In genomic region chr11:63813563-63814382, GRCh38 we compare ENCODE assay signal across 8 cellular contexts. TPM values are rescaled to one million over a fixed set of nuclear protein-coding genes. Genes with fewer than 3 reads are reported as not detected.
DNase-seq lines count a peak whose midpoint lies in the region; ATAC-seq and TF ChIP-seq lines count a peak whose summit lies in the region.

No MANE protein-coding gene starts in this region.

- H3K27me3 ChIP-seq in Panc1 (ENCODE audit: control insufficient read depth, insufficient read depth, low read length) (no peaks in the 10 kb centered on the region), adrenal gland (no peaks in the 10 kb centered on the region), heart left ventricle (no peaks in the 10 kb centered on the region), parathyroid adenoma (ENCODE audit: control insufficient read depth, insufficient read depth, low read length) (no peaks in the 10 kb centered on the region)

- H3K79me2 ChIP-seq in parathyroid adenoma = no peaks in the 10 kb centered on the region

- TF ChIP-seq POLR2A in adrenal gland (IDR thresholded peaks at IDR 0.05) = no peak
- TF ChIP-seq POLR2A in heart left ventricle (IDR thresholded peaks at IDR 0.05) = no peak

- TF ChIP-seq CTCF in C4-2B (conservative IDR thresholded peaks at IDR 0.05) (no peak), Panc1 (IDR thresholded peaks at IDR 0.05) (no peak), adrenal gland (IDR thresholded peaks at IDR 0.05) (no peak), heart left ventricle (IDR thresholded peaks at IDR 0.05) (peak in 1 of 12 donors; percentile 3), parathyroid adenoma (IDR thresholded peaks at IDR 0.05) (no peak)

- CTCF ChIA-PET in Panc1 (lab: Charles Lee) = no interaction called here

- POLR2A ChIA-PET in Panc1 (lab: Charles Lee) = no interaction called here

- H3K4me1 ChIP-seq in Panc1 (ENCODE audit: control insufficient read depth, insufficient read depth, low read length) (peaks cover 14% of the 10 kb centered on the region), adrenal gland (replicated peaks in 1 of 2) (peaks cover 0 to 24% of the 10 kb centered on the region in 2 donors), heart left ventricle (peaks cover 6 to 28% (median 21%) of the 10 kb centered on the region in 12 donors), parathyroid adenoma (peaks cover 3% of the 10 kb centered on the region)

- peaks cover 4% of the 10 kb centered on the region for H3K36me3 ChIP-seq in Panc1 (ENCODE audit: control insufficient read depth, insufficient read depth, low read length)
- H3K36me3 ChIP-seq in adrenal gland (replicated peaks in 1 of 2) = peaks cover 0 to 13% of the 10 kb centered on the region in 2 donors
- H3K36me3 ChIP-seq in heart left ventricle = peaks cover 0 to 24% (median 18%) of the 10 kb centered on the region in 9 donors
- H3K36me3 ChIP-seq in parathyroid adenoma (ENCODE audit: control insufficient read depth, insufficient read depth, low read length) = no peaks in the 10 kb centered on the region

- peak overlapping the region; percentile 60 for H3K4me2 ChIP-seq in parathyroid adenoma (ENCODE audit: low read length)

- 0 to 1% (median 0%) methylated on average over 8 to 70 of the region's 74 CpGs for WGBS in adrenal gland, 4 donors
- WGBS in heart left ventricle, 4 donors = 0 to 1% (median 1%) methylated on average over 53 to 74 of the region's 74 CpGs

- peak overlapping the region; percentile 82 for H3K27ac ChIP-seq in C4-2B
- peak overlapping the region; percentile 78 for H3K27ac ChIP-seq in Panc1 (ENCODE audit: low read length)
- H3K27ac ChIP-seq in adrenal gland = peak overlapping the region in 4 of 5 donors; percentile 22 to 80 (median 48)
- H3K27ac ChIP-seq in heart left ventricle = peak overlapping the region in 11 of 12 donors; percentile 63 to 89 (median 80)
- no peak overlapping the region for H3K27ac ChIP-seq in parathyroid adenoma

- peak; percentile 63 for DNase-seq in GM19238 (ENCODE audit: insufficient read length, low spot score)
- DNase-seq in Panc1 (ENCODE audit: low read depth, low spot score) = no peak
- peak; percentile 23 to 67 (median 45) for DNase-seq in adrenal gland
- DNase-seq in heart left ventricle = peak; percentile 47 to 78 (median 61)
- no peak for DNase-seq in middle frontal gyrus (ENCODE audit: extremely low spot score, low spot score)

- peak overlapping the region; percentile 83 to 89 for H3K4me3 ChIP-seq in Panc1 (ENCODE audit: low read depth in 2 of 2, low read length in 2 of 2)
- peak overlapping the region; percentile 54 to 88 (median 62) for H3K4me3 ChIP-seq in adrenal gland
- H3K4me3 ChIP-seq in heart left ventricle = peak overlapping the region; percentile 72 to 100 (median 90)
- peak overlapping the region; percentile 62 for H3K4me3 ChIP-seq in parathyroid adenoma (ENCODE audit: low read depth, low read length)

- peak overlapping the region; percentile 78 for H2AFZ ChIP-seq in parathyroid adenoma

- ATAC-seq in HG03196 (IDR thresholded peaks at IDR 0.05; ENCODE audit: unreplicated experiment) (peak; percentile 36), Panc1 (peak; percentile 77), heart left ventricle (peak; percentile 35 to 64 (median 50))

- BruUV-seq in Panc1 (replicated peaks; lab: Mats Ljungman, UMichigan) = no TSS peak

- H3K9ac ChIP-seq in parathyroid adenoma = peak overlapping the region; percentile 46

- intact Hi-C loops in Panc1 (cut with micrococcal nuclease; ENCODE audit: unreplicated experiment) = no loop called here
- intact Hi-C loops in adrenal gland (cut with DNase I) = no loop called here
- intact Hi-C loops in heart left ventricle (cut with DNase I) = loop anchor here (1.0 to 5.0 kb wide), 4 partner anchors 41 to 46 kb away; partner anchors contain the start of gene ZFTA (in 8 of the 10)

- H3K9me3 ChIP-seq in Panc1 (ENCODE audit: control insufficient read depth, insufficient read depth, low read depth, low read length) (no peaks in the 10 kb centered on the region), adrenal gland (replicated peaks in 1 of 3) (no peaks in the 10 kb centered on the region), heart left ventricle (no peaks in the 10 kb centered on the region), parathyroid adenoma (ENCODE audit: control insufficient read depth, low read length) (no peaks in the 10 kb centered on the region)

- in situ Hi-C loops in Panc1 (cut with HindIII; ENCODE audit: low pct_unique_long_range_greater_than_20kb, low sequenced_read_pairs) = no loop called here

RNA-seq across cellular contexts. Expression of gene SPINDOC, which starts 0.5 kb away (rescaled TPM):
- total RNA-seq in Panc1 (2021; ENCODE audit: unreplicated experiment) (59.1 TPM), adrenal gland (10 to 100 TPM in 7 of 8 donors, 1 to 10 TPM in 1; 9.3 to 13.9 (median 10.9) TPM), heart left ventricle (10 to 100 TPM in 6 of 9 donors, 1 to 10 TPM in 3; 7.8 to 11.8 (median 10.6) TPM)
- 69.5 TPM for polyA plus RNA-seq in Panc1 (2012; ENCODE audit: insufficient read length)
- polyA plus RNA-seq in adrenal gland (10 to 100 TPM in 1 of 3 donors, 1 to 10 TPM in 2; 4.5 to 19.2 (median 9.8) TPM), heart left ventricle (10 to 100 TPM; 11.6 to 12.0 TPM)

RNA-seq across cellular contexts. Expression of gene MARK2, which starts 25.1 kb away (rescaled TPM):
- total RNA-seq in Panc1 (2021; ENCODE audit: unreplicated experiment) (41.1 TPM), adrenal gland (10 to 100 TPM; 27.0 to 39.7 (median 36.2) TPM), heart left ventricle (10 to 100 TPM; 26.7 to 53.5 (median 40.8) TPM)
- 28.8 TPM for polyA plus RNA-seq in Panc1 (2012; ENCODE audit: insufficient read length)
- polyA plus RNA-seq in adrenal gland (10 to 100 TPM in 2 of 3 donors, 1 to 10 TPM in 1; 7.3 to 24.4 (median 15.2) TPM), heart left ventricle (10 to 100 TPM; 17.0 to 34.3 TPM)

RNA-seq across cellular contexts. Expression of gene ZFTA, which starts 45.2 kb away (rescaled TPM):
- total RNA-seq in Panc1 (2021; ENCODE audit: unreplicated experiment) = 16.1 TPM
- polyA plus RNA-seq in Panc1 (2012; ENCODE audit: insufficient read length) = 14.6 TPM
- total RNA-seq in adrenal gland = 10 to 100 TPM in 7 of 8 donors, 1 to 10 TPM in 1; 8.1 to 20.2 (median 15.4) TPM
- 10 to 100 TPM in 2 of 3 donors, 1 to 10 TPM in 1; 3.6 to 15.9 (median 10.3) TPM for polyA plus RNA-seq in adrenal gland
- total RNA-seq in heart left ventricle = 10 to 100 TPM in 5 of 9 donors, 1 to 10 TPM in 4; 8.1 to 17.9 (median 10.6) TPM
- polyA plus RNA-seq in heart left ventricle = 1 to 10 TPM; 4.6 to 6.3 TPM

Comparison
In these comparisons a context has a peak if more than half of its experiments do, and no peak if none do; other contexts are left out.
1. DNase-seq: peak in GM19238 (single experiment), adrenal gland (7 of 7) and heart left ventricle (5 of 5); none in Panc1 (single experiment) and middle frontal gyrus (single experiment).
2. intact Hi-C loops: an anchor here in heart left ventricle (1.0 to 5.0 kb wide); none called in Panc1 and adrenal gland.
3. Peak in every context shown above with its lines, with median percentiles within 50 percentile points of each other: ATAC-seq and H3K4me3 ChIP-seq.